9 cellular contexts compared by ENCODE assay signal in genomic region chr15:43187544-43188155, GRCh38. TPM values are rescaled to one million over a fixed set of nuclear protein-coding genes. Genes with fewer than 3 reads are reported as not detected.
DNase-seq lines count a peak whose midpoint lies in the region; ATAC-seq, FAIRE-seq and TF ChIP-seq lines count a peak whose summit lies in the region.
"Had no signal": no experiment of that assay in that cellular context is flagged by ENCODE, and none has a peak within 500 bp of the region (broad histone marks: within the 10 kb centered on the region; RNA-seq: fewer than 3 reads in every experiment).

No MANE protein-coding gene starts in this region.

- no peak for ATAC-seq in HG03139 (IDR thresholded peaks at IDR 0.05; ENCODE audit: unreplicated experiment)

- H3K79me2 ChIP-seq in endothelial cell of umbilical vein (ENCODE audit: control insufficient read depth, insufficient read depth, low read length): peaks cover 3% of the 10 kb centered on the region

- H3K9me3 ChIP-seq in CD4-positive, alpha-beta memory T cell (ENCODE audit: control insufficient read depth in 1 of 2, low read length in 2 of 2): no peaks in the 10 kb centered on the region
- no peaks in the 10 kb centered on the region for H3K9me3 ChIP-seq in endothelial cell of umbilical vein (replicated peaks; ENCODE audit: control insufficient read depth, insufficient read depth, low read length)
- no peaks in the 10 kb centered on the region for H3K9me3 ChIP-seq in effector memory CD4-positive, alpha-beta T cell (ENCODE audit: control insufficient read depth, low read length)

- dilution Hi-C loops in endothelial cell of umbilical vein (cut with MboI; ENCODE audit: extremely low pct_ligation_motif_present, low sequenced_read_pairs): no loop called here

- intact Hi-C loops in CD4-positive, alpha-beta memory T cell (cut with micrococcal nuclease): loop anchor here (1.0 to 10.0 kb wide), 4 partner anchors 17 to 453 kb away; partner anchors contain the start of genes CDAN1 and TMEM62
- intact Hi-C loops in endothelial cell of umbilical vein (cut with micrococcal nuclease): loop anchor here (1.0 to 5.0 kb wide), 3 partner anchors 17 to 98 kb away; partner anchors contain the start of gene UBR1

- H3K36me3 ChIP-seq in CD4-positive, alpha-beta memory T cell (ENCODE audit: insufficient read depth, low read length): peaks cover 34% of the 10 kb centered on the region
- H3K36me3 ChIP-seq in endothelial cell of umbilical vein (ENCODE audit: control insufficient read depth in 2 of 2, extremely low read depth in 1 of 2, insufficient read depth in 2 of 2, low read length in 2 of 2): peaks cover 4 to 5% of the 10 kb centered on the region in 2 experiments
- peaks cover 37% of the 10 kb centered on the region for H3K36me3 ChIP-seq in effector memory CD4-positive, alpha-beta T cell (ENCODE audit: control insufficient read depth, insufficient read depth, low read length)

- H3K4me2 ChIP-seq in endothelial cell of umbilical vein (ENCODE audit: insufficient read depth, low read length): no peak overlapping the region

- no peak overlapping the region for H3K4me3 ChIP-seq in CD4-positive, alpha-beta memory T cell (ENCODE audit: low read length in 2 of 2)
- no peak overlapping the region for H3K4me3 ChIP-seq in endothelial cell of umbilical vein (replicated peaks in 1 of 3; ENCODE audit: insufficient read depth in 1 of 3, low read depth in 1 of 3, low read length in 3 of 3)
- H3K4me3 ChIP-seq in effector memory CD4-positive, alpha-beta T cell (ENCODE audit: insufficient read depth, low read depth, low read length, poor library complexity, severe bottlenecking): no peak overlapping the region

- H3K9me3 Mint-ChIP-seq in CD4-positive, alpha-beta memory T cell: no peaks in the 10 kb centered on the region
- no peaks in the 10 kb centered on the region for H3K9me3 Mint-ChIP-seq in osteocyte (ENCODE audit: unreplicated experiment)

- H4K20me1 ChIP-seq in endothelial cell of umbilical vein (replicated peaks; ENCODE audit: control insufficient read depth, extremely low read depth, insufficient read depth, low read length): no peaks in the 10 kb centered on the region

- no peaks in the 10 kb centered on the region for H3K27me3 Mint-ChIP-seq in CD4-positive, alpha-beta memory T cell
- H3K27me3 Mint-ChIP-seq in osteocyte (ENCODE audit: unreplicated experiment): no peaks in the 10 kb centered on the region

- CTCF ChIA-PET in CD4-positive, alpha-beta memory T cell (lab: Charles Lee; ENCODE audit: partially characterized antibody): interaction anchor here (0.6 to 1.1 kb wide), 2 partner anchors 98 kb away, joined by 3 read pairs; no protein-coding TSS in a partner anchor
- CTCF ChIA-PET in RWPE1 (lab: Yijun Ruan, JAX): interaction anchor here (1.0 kb wide), 1 partner anchor 17 kb away, joined by 3 read pairs; no protein-coding TSS in a partner anchor
- CTCF ChIA-PET in endothelial cell of umbilical vein (lab: Charles Lee): interaction anchor here (0.6 to 2.8 kb wide), 5 partner anchors 16 to 98 kb away, joined by 3 to 38 read pairs (median 26); no protein-coding TSS in a partner anchor

- no peak overlapping the region for H3K27ac ChIP-seq in CD4-positive, alpha-beta memory T cell (ENCODE audit: low read depth, low read length)
- no peak overlapping the region for H3K27ac ChIP-seq in RWPE1
- H3K27ac ChIP-seq in endothelial cell of umbilical vein (ENCODE audit: insufficient read depth, low read depth, low read length): no peak overlapping the region
- no peak overlapping the region for H3K27ac ChIP-seq in effector memory CD4-positive, alpha-beta T cell (ENCODE audit: insufficient read depth, low read length, poor library complexity, severe bottlenecking)
- H3K27ac ChIP-seq in substantia nigra (ENCODE audit: low read depth, low read length, poor library complexity, severe bottlenecking): no peak overlapping the region

- peak; percentile 75 for TF ChIP-seq CTCF in RWPE1 (conservative IDR thresholded peaks at IDR 0.05; ENCODE audit: low read depth)
- TF ChIP-seq CTCF in endothelial cell of umbilical vein (IDR thresholded peaks at IDR 0.05; ENCODE audit: extremely low read depth in 1 of 2, insufficient read depth in 1 of 2, low read depth in 1 of 2, low read length in 2 of 2): peak; percentile 40 to 47
- TF ChIP-seq CTCF in osteocyte (IDR thresholded peaks at IDR 0.05): peak; percentile 74

- DNase-seq in CD4-positive, alpha-beta memory T cell: peak in 4 of 5 donors; percentile 36 to 57 (median 47)
- DNase-seq in H4 (ENCODE audit: low spot score) (peak; percentile 63), RWPE1 (ENCODE audit: low spot score) (peak; percentile 51), endothelial cell of umbilical vein (ENCODE audit: low read depth, low spot score) (peak; percentile 58), osteocyte (ENCODE audit: extremely low spot score, unreplicated experiment) (no peak), substantia nigra (lab: John Stamatoyannopoulos, UW) (no peak)
- no peak for DNase-seq in effector memory CD4-positive, alpha-beta T cell

- no peak for TF ChIP-seq POLR2A in endothelial cell of umbilical vein (IDR thresholded peaks at IDR 0.05; ENCODE audit: low read depth, low read length)

- H3K27me3 ChIP-seq in CD4-positive, alpha-beta memory T cell (ENCODE audit: insufficient read depth, low read length): no peaks in the 10 kb centered on the region
- no peaks in the 10 kb centered on the region for H3K27me3 ChIP-seq in endothelial cell of umbilical vein (ENCODE audit: control insufficient read depth in 2 of 2, insufficient read depth in 2 of 2, low read length in 2 of 2)
- H3K27me3 ChIP-seq in effector memory CD4-positive, alpha-beta T cell (replicated peaks; ENCODE audit: control insufficient read depth, insufficient read depth, low read length, poor library complexity, severe bottlenecking): no peaks in the 10 kb centered on the region

- POLR2A ChIA-PET in CD4-positive, alpha-beta memory T cell (lab: Charles Lee; ENCODE audit: partially characterized antibody): interaction anchor here (1.0 kb wide), 1 partner anchor 19 kb away, joined by 4 read pairs; no protein-coding TSS in a partner anchor
- POLR2A ChIA-PET in RWPE1 (lab: Yijun Ruan, JAX; ENCODE audit: low non-redundant PET): no interaction called here
- POLR2A ChIA-PET in endothelial cell of umbilical vein (lab: Charles Lee): no interaction called here

- peaks cover 24 to 59% (median 38%) of the 10 kb centered on the region in 4 donors for H3K4me1 Mint-ChIP-seq in CD4-positive, alpha-beta memory T cell
- peaks cover 15% of the 10 kb centered on the region for H3K4me1 Mint-ChIP-seq in osteocyte (ENCODE audit: unreplicated experiment)

- no peak overlapping the region for H2AFZ ChIP-seq in endothelial cell of umbilical vein (ENCODE audit: low read depth, low read length)

- H3K4me3 Mint-ChIP-seq in CD4-positive, alpha-beta memory T cell: peak overlapping the region; percentile 55 to 96 (median 87)
- H3K4me3 Mint-ChIP-seq in osteocyte (ENCODE audit: unreplicated experiment): peak overlapping the region; percentile 26

- no TSS peak for BruUV-seq in endothelial cell of umbilical vein (replicated peaks; lab: Mats Ljungman, UMichigan)

- H3K4me1 ChIP-seq in CD4-positive, alpha-beta memory T cell (ENCODE audit: insufficient read depth, low read length): peaks cover 33% of the 10 kb centered on the region
- H3K4me1 ChIP-seq in endothelial cell of umbilical vein (ENCODE audit: control insufficient read depth, extremely low read depth, insufficient read depth, low read length): peaks cover 23% of the 10 kb centered on the region
- peaks cover 14% of the 10 kb centered on the region for H3K4me1 ChIP-seq in effector memory CD4-positive, alpha-beta T cell (ENCODE audit: control insufficient read depth, insufficient read depth, low read length, poor library complexity, severe bottlenecking)

- H3K27ac Mint-ChIP-seq in CD4-positive, alpha-beta memory T cell: peak overlapping the region in 6 of 7 donors; percentile 46 to 92 (median 58)
- H3K27ac Mint-ChIP-seq in osteocyte (ENCODE audit: unreplicated experiment): no peak overlapping the region

- peak; percentile 57 for FAIRE-seq in endothelial cell of umbilical vein (lab: Jason Lieb, UNC)

- H3K9ac ChIP-seq in endothelial cell of umbilical vein (replicated peaks; ENCODE audit: extremely low read depth, insufficient read depth, low read length): no peak overlapping the region

- H3K36me3 Mint-ChIP-seq in CD4-positive, alpha-beta memory T cell: peaks cover 25 to 55% of the 10 kb centered on the region in 2 donors
- H3K36me3 Mint-ChIP-seq in osteocyte (ENCODE audit: unreplicated experiment): peaks cover 23% of the 10 kb centered on the region

- H3K9me1 ChIP-seq in endothelial cell of umbilical vein (replicated peaks; ENCODE audit: control insufficient read depth, extremely low read depth, insufficient read depth, low read length): no peaks in the 10 kb centered on the region

RNA-seq across cellular contexts. Expression of gene CCNDBP1, which starts 2.4 kb away (rescaled TPM):
- total RNA-seq in CD4-positive, alpha-beta memory T cell: 100 to 1,000 TPM; 127 to 128 TPM
- polyA plus RNA-seq in CD4-positive, alpha-beta memory T cell: 100 to 1,000 TPM; 185 to 262 TPM
- 57.5 and 70.5 TPM in 2 replicates for total RNA-seq in H4 (2014; rRNA removed; shearing (Covaris generic))
- total RNA-seq in endothelial cell of umbilical vein (39.9 and 41.4 TPM in 2 replicates), osteocyte (39.4 and 39.6 TPM in 2 replicates)
- 54.9 and 74.4 TPM in 2 replicates for polyA plus RNA-seq in endothelial cell of umbilical vein
- 50.3 and 56.5 TPM in 2 replicates for polyA plus RNA-seq in endothelial cell of umbilical vein (2011; cell fraction: cytosol; rRNA removed)
- 48.8 and 51.3 TPM in 2 replicates for polyA plus RNA-seq in endothelial cell of umbilical vein (2011; cell fraction: nucleus; rRNA removed)
- 27.9 and 38.7 TPM in 2 replicates for polyA plus RNA-seq in endothelial cell of umbilical vein (2012)
- 33.6 and 34.1 TPM in 2 replicates for polyA minus RNA-seq in endothelial cell of umbilical vein
- 17.4 TPM for polyA minus RNA-seq in endothelial cell of umbilical vein (2011; cell fraction: cytosol; rRNA and poly(A)+ RNA removed)
- 24.9 and 27.8 TPM in 2 replicates for polyA minus RNA-seq in endothelial cell of umbilical vein (2011; cell fraction: nucleus; rRNA and poly(A)+ RNA removed)

RNA-seq across cellular contexts. Expression of gene EPB42, which starts 33.2 kb away (rescaled TPM):
- not detected for total RNA-seq in CD4-positive, alpha-beta memory T cell
- not detected for polyA plus RNA-seq in CD4-positive, alpha-beta memory T cell
- total RNA-seq in H4 (2014; rRNA removed; shearing (Covaris generic)): 0.04 TPM in 1 of 2 replicates, not detected in the other
- not detected in 2 replicates for total RNA-seq in endothelial cell of umbilical vein
- polyA plus RNA-seq in endothelial cell of umbilical vein: not detected in 2 replicates
- not detected in 2 replicates for polyA plus RNA-seq in endothelial cell of umbilical vein (2011; cell fraction: cytosol; rRNA removed)
- polyA plus RNA-seq in endothelial cell of umbilical vein (2011; cell fraction: nucleus; rRNA removed): not detected in 2 replicates
- polyA plus RNA-seq in endothelial cell of umbilical vein (2012): not detected in 2 replicates
- not detected in 2 replicates for polyA minus RNA-seq in endothelial cell of umbilical vein
- polyA minus RNA-seq in endothelial cell of umbilical vein (2011; cell fraction: cytosol; rRNA and poly(A)+ RNA removed): not detected
- not detected in 2 replicates for polyA minus RNA-seq in endothelial cell of umbilical vein (2011; cell fraction: nucleus; rRNA and poly(A)+ RNA removed)
- not detected in 2 replicates for total RNA-seq in osteocyte
- total RNA-seq: T-helper 2 cell treated with Interferon-gamma antibody and Interleukin-4, amounts not matched to agents 100 ng/mL and 5 ng/mL, for 36 hours had no signal

RNA-seq across cellular contexts. Expression of gene TMEM62, which starts 54.3 kb away (rescaled TPM):
- total RNA-seq in CD4-positive, alpha-beta memory T cell: 10 to 100 TPM; 14.3 to 17.4 TPM
- polyA plus RNA-seq in CD4-positive, alpha-beta memory T cell: 10 to 100 TPM in 1 of 2 donors, 1 to 10 TPM in 1; 3.2 to 10.0 TPM
- 17.7 and 18.0 TPM in 2 replicates for total RNA-seq in H4 (2014; rRNA removed; shearing (Covaris generic))
- total RNA-seq in endothelial cell of umbilical vein (17.6 and 22.2 TPM in 2 replicates), osteocyte (11.7 and 15.2 TPM in 2 replicates)
- 9.1 and 10.4 TPM in 2 replicates for polyA plus RNA-seq in endothelial cell of umbilical vein
- polyA plus RNA-seq in endothelial cell of umbilical vein (2011; cell fraction: cytosol; rRNA removed): 5.7 and 6.0 TPM in 2 replicates
- polyA plus RNA-seq in endothelial cell of umbilical vein (2011; cell fraction: nucleus; rRNA removed): 23.9 and 32.2 TPM in 2 replicates
- 4.9 and 8.2 TPM in 2 replicates for polyA plus RNA-seq in endothelial cell of umbilical vein (2012)
- 8.4 and 8.6 TPM in 2 replicates for polyA minus RNA-seq in endothelial cell of umbilical vein
- 10.0 TPM for polyA minus RNA-seq in endothelial cell of umbilical vein (2011; cell fraction: cytosol; rRNA and poly(A)+ RNA removed)
- polyA minus RNA-seq in endothelial cell of umbilical vein (2011; cell fraction: nucleus; rRNA and poly(A)+ RNA removed): 15.8 and 18.6 TPM in 2 replicates

Comparison
In these comparisons a context has a peak if more than half of its experiments do, and no peak if none do; other contexts are left out.
1. DNase-seq: peak in CD4-positive, alpha-beta memory T cell (4 of 5), H4 (single experiment), RWPE1 (single experiment) and endothelial cell of umbilical vein (single experiment); none in osteocyte (single experiment), effector memory CD4-positive, alpha-beta T cell (0 of 3) and substantia nigra (0 of 49).
2. Peak in every context shown above with its lines, with median percentiles within 50 percentile points of each other: CTCF ChIP-seq.